In genomic region chr18:30601541-30601940, GRCh38 we compare ENCODE assay signal across 34 cellular contexts.
"Had no signal": no experiment of that assay in that cellular context is flagged by ENCODE, and none has a peak within 500 bp of the region (broad histone marks: within the 10 kb centered on the region; RNA-seq: fewer than 3 reads in every experiment).

No MANE protein-coding gene starts in this region.

- H3K4me3 ChIP-seq: MG63 had no signal

- H3K9me3 ChIP-seq: MG63 had no signal

- DNase-seq: Karpas-422, Kasumi-1, MG63, MM.1S, MV-4-11, NCI-H1048, NCI-H1092, NCI-H1092 treated with DMSO at 0.1 percent for 48 hours, NCI-H1105, NCI-H1105 treated with DMSO at 0.1 percent for 48 hours, NCI-H1417, NCI-H1417 treated with DMSO at 0.1 percent for 48 hours, NCI-H1436, NCI-H1436 treated with DMSO at 0.1 percent for 48 hours, NCI-H146, NCI-H1694, NCI-H1694 treated with DMSO at 0.1 percent for 48 hours, NCI-H187, NCI-H187 treated with DMSO at 0.1 percent for 48 hours, NCI-H1930, NCI-H2029, NCI-H2029 treated with DMSO at 0.1 percent for 48 hours, NCI-H2081, NCI-H2081 treated with DMSO at 0.1 percent for 48 hours, NCI-H2107, NCI-H2171, NCI-H2171 treated with DMSO at 0.1 percent for 48 hours, NCI-H2227 treated with DMSO at 0.1 percent for 48 hours, NCI-H226, NCI-H345, NCI-H446, NCI-H446 treated with DMSO at 0.1 percent for 48 hours, NCI-H510A, NCI-H510A treated with DMSO at 0.1 percent for 48 hours had no signal

- H3K27me3 ChIP-seq: MG63 had no signal

- H3K36me3 ChIP-seq: MG63 had no signal
